Comparison of ENCODE assay signal across 27 cellular contexts in genomic region chr3:49911611-49912010, GRCh38.
"Had no signal": no experiment of that assay in that cellular context is flagged by ENCODE, and none has a peak within 500 bp of the region (broad histone marks: within the 10 kb centered on the region; RNA-seq: fewer than 3 reads in every experiment).

No MANE protein-coding gene starts in this region.

- DNase-seq: activated B cell treated with CpG ODN at 0.5 μM for 24 hours; activated CD4-positive, alpha-beta T cell treated with anti-CD3 and anti-CD28 coated beads for 48 hours; activated CD4-positive, alpha-beta T cell treated with anti-CD3 and anti-CD28 coated beads, Interleukin-2, amount 50 U/mL, for 1 hour; activated CD4-positive, alpha-beta T cell treated with anti-CD3 and anti-CD28 coated beads, Interleukin-2, amount 50 U/mL, for 48 hours; activated CD8-positive, alpha-beta memory T cell treated with anti-CD3 and anti-CD28 coated beads for 24 hours; activated CD8-positive, alpha-beta T cell treated with anti-CD3 and anti-CD28 coated beads for 36 hours; activated effector memory CD4-positive, alpha-beta T cell treated with anti-CD3 and anti-CD28 coated beads, Interleukin-2, amount 50 U/mL, for 16 hours; activated naive CD4-positive, alpha-beta T cell treated with anti-CD3 and anti-CD28 coated beads for 36 hours; activated naive CD8-positive, alpha-beta T cell treated with anti-CD3 and anti-CD28 coated beads for 36 hours; activated naive CD8-positive, alpha-beta T cell treated with anti-CD3 and anti-CD28 coated beads, Interleukin-2, amount 50 U/mL, for 24 hours; activated T-cell treated with anti-CD3 and anti-CD28 coated beads, Interleukin-2, amount 50 U/mL, for 48 hours; adrenal gland; amygdala; aorta; body of pancreas; caudate nucleus; cerebellar nuclear complex; colonic mucosa; effector CD8-positive, alpha-beta T cell; esophagus squamous epithelium; foreskin melanocyte; heart right ventricle; T-helper 17 cell; T1000; WERI-Rb-1 had no signal

- H3K36me3 ChIP-seq: colonic mucosa had no signal

- H3K4me1 ChIP-seq: adrenal gland had no signal

- H3K27ac ChIP-seq: adrenal gland, body of pancreas, colonic mucosa, epithelial cell of prostate, esophagus squamous epithelium, gastroesophageal sphincter, heart right ventricle, WERI-Rb-1 had no signal

- H3K4me3 ChIP-seq: adrenal gland, body of pancreas, colonic mucosa, esophagus squamous epithelium, gastroesophageal sphincter, heart right ventricle had no signal

- H3K27me3 ChIP-seq: adrenal gland, body of pancreas, colonic mucosa, esophagus squamous epithelium, gastroesophageal sphincter, heart right ventricle had no signal

- H3K9me3 ChIP-seq: adrenal gland, body of pancreas, colonic mucosa, esophagus squamous epithelium, gastroesophageal sphincter, heart right ventricle had no signal
